ENCODE assay signal across 29 cellular contexts in genomic region chr22:22344430-22344829, GRCh38.
"Had no signal": no experiment of that assay in that cellular context is flagged by ENCODE, and none has a peak within 500 bp of the region (broad histone marks: within the 10 kb centered on the region; RNA-seq: fewer than 3 reads in every experiment).

No MANE protein-coding gene starts in this region.

- ATAC-seq: activated CD8-positive, alpha-beta memory T cell treated with anti-CD3 and anti-CD28 coated beads, Interleukin-2, amount 10 ng/mL, durations not matched to agents 7 days and 5 days; activated naive CD8-positive, alpha-beta T cell treated with anti-CD3 and anti-CD28 coated beads, Interleukin-2, amount 50 U/mL, for 24 hours had no signal

- H3K27ac Mint-ChIP-seq: activated CD4-positive, alpha-beta memory T cell treated with anti-CD3 and anti-CD28 coated beads, Interleukin-2, amount 10 ng/mL, durations not matched to agents 7 days and 5 days; activated CD8-positive, alpha-beta memory T cell treated with anti-CD3 and anti-CD28 coated beads, Interleukin-2, amount 10 ng/mL, durations not matched to agents 7 days and 5 days; activated naive CD8-positive, alpha-beta T cell; activated naive CD8-positive, alpha-beta T cell treated with anti-CD3 and anti-CD28 coated beads, Interleukin-2, amount 50 U/mL, for 24 hours; brain had no signal

- H3K9me3 Mint-ChIP-seq: activated CD4-positive, alpha-beta memory T cell treated with anti-CD3 and anti-CD28 coated beads, Interleukin-2, amount 10 ng/mL, durations not matched to agents 7 days and 5 days; activated naive CD4-positive, alpha-beta T cell treated with anti-CD3 and anti-CD28 coated beads, Interleukin-2, amount 10 ng/mL, durations not matched to agents 7 days and 5 days; activated naive CD8-positive, alpha-beta T cell treated with anti-CD3 and anti-CD28 coated beads, Interleukin-2, amount 50 U/mL, for 24 hours; brain had no signal

- H3K4me1 Mint-ChIP-seq: brain had no signal

- H3K36me3 Mint-ChIP-seq: activated CD8-positive, alpha-beta memory T cell treated with anti-CD3 and anti-CD28 coated beads, Interleukin-2, amount 10 ng/mL, durations not matched to agents 7 days and 5 days; activated naive CD4-positive, alpha-beta T cell treated with anti-CD3 and anti-CD28 coated beads, Interleukin-2, amount 10 ng/mL, durations not matched to agents 7 days and 5 days; activated naive CD8-positive, alpha-beta T cell; brain had no signal

- H3K27ac ChIP-seq: WERI-Rb-1 had no signal

- H3K36me3 ChIP-seq: WERI-Rb-1 had no signal

- DNase-seq: activated CD4-positive, alpha-beta memory T cell treated with anti-CD3 and anti-CD28 coated beads, Interleukin-2, amount 10 ng/mL, durations not matched to agents 7 days and 5 days; activated CD4-positive, alpha-beta T cell treated with anti-CD3 and anti-CD28 coated beads for 1 hour; activated CD4-positive, alpha-beta T cell treated with anti-CD3 and anti-CD28 coated beads for 48 hours; activated CD4-positive, CD25-positive, alpha-beta regulatory T cell; activated CD8-positive, alpha-beta memory T cell treated with anti-CD3 and anti-CD28 coated beads for 24 hours; activated CD8-positive, alpha-beta memory T cell treated with anti-CD3 and anti-CD28 coated beads, Interleukin-2, amount 10 ng/mL, durations not matched to agents 7 days and 5 days; activated CD8-positive, alpha-beta memory T cell treated with anti-CD3 and anti-CD28 coated beads, Interleukin-2, amount 50 U/mL, for 48 hours; activated effector memory CD4-positive, alpha-beta T cell treated with Interleukin-2 at 50 U/mL for 16 hours; activated naive CD4-positive, alpha-beta T cell treated with anti-CD3 and anti-CD28 coated beads, Interleukin-2, amount 10 ng/mL, durations not matched to agents 7 days and 5 days; activated naive CD8-positive, alpha-beta T cell treated with anti-CD3 and anti-CD28 coated beads, Interleukin-2, amount 50 U/mL, for 24 hours; activated T-cell treated with anti-CD3 and anti-CD28 coated beads, Interleukin-2, amount 50 U/mL, for 48 hours; anterior cingulate cortex; central memory CD4-positive, alpha-beta T cell; MM.1S; MV-4-11; NCI-H1092; NCI-H1436 treated with DMSO at 0.1 percent for 48 hours; NCI-H1694 treated with DMSO at 0.1 percent for 48 hours; NCI-H2029; NCI-H510A; NCI-H526; NCI-H748 treated with DMSO at 0.1 percent for 48 hours; NK-92 treated with Interleukin-12 subunit alpha and Interleukin-12 subunit beta, amount 100 ng/mL, for 24 hours; OCI-M1; Right ventricle myocardium superior; T1000; WERI-Rb-1 had no signal

- H3K4me3 Mint-ChIP-seq: activated CD4-positive, alpha-beta memory T cell treated with anti-CD3 and anti-CD28 coated beads, Interleukin-2, amount 10 ng/mL, durations not matched to agents 7 days and 5 days; activated CD8-positive, alpha-beta memory T cell treated with anti-CD3 and anti-CD28 coated beads, Interleukin-2, amount 10 ng/mL, durations not matched to agents 7 days and 5 days; activated naive CD4-positive, alpha-beta T cell treated with anti-CD3 and anti-CD28 coated beads, Interleukin-2, amount 10 ng/mL, durations not matched to agents 7 days and 5 days; activated naive CD8-positive, alpha-beta T cell; activated naive CD8-positive, alpha-beta T cell treated with anti-CD3 and anti-CD28 coated beads, Interleukin-2, amount 50 U/mL, for 24 hours; brain had no signal
